In genomic region chr5:66144799-66145390, GRCh38 we compare ENCODE assay signal across 8 cellular contexts. TPM values are rescaled to one million over a fixed set of nuclear protein-coding genes. Genes with fewer than 3 reads are reported as not detected.
A peak's percentile ranks its signal among the peaks of the same experiment; 100 is the strongest.
DNase-seq lines count a peak whose midpoint lies in the region; ATAC-seq, FAIRE-seq and TF ChIP-seq lines count a peak whose summit lies in the region.

No MANE protein-coding gene starts in this region.

- peak overlapping the region; percentile 78; the same call in 1 of the 2 replicates for H2AFZ ChIP-seq in SK-N-SH (ENCODE audit: low read depth)

- peaks cover 35% of the 10 kb centered on the region for H4K20me1 ChIP-seq in SK-N-SH (ENCODE audit: insufficient read depth)

- peaks cover 9% of the 10 kb centered on the region for H3K27me3 Mint-ChIP-seq in nephron progenitor cell (ENCODE audit: low read depth, poor library complexity)

- H3K27ac ChIP-seq in SK-N-SH (ENCODE audit: low read depth in 2 of 2, low read length in 1 of 2) (peak overlapping the region; percentile 96 to 100), esophagus (ENCODE audit: low read depth in 2 of 2, low read length in 1 of 2) (peak overlapping the region; percentile 99 to 100)

- H3K9me3 ChIP-seq in SK-N-SH (no peaks in the 10 kb centered on the region), esophagus (ENCODE audit: control insufficient read depth in 2 of 2, insufficient read depth in 1 of 2, low read depth in 1 of 2, low read length in 1 of 2) (no peaks in the 10 kb centered on the region)

- 3% methylated on average over 21 of the region's 25 CpGs for whole genome bisulfite sequencing in SK-N-SH (ENCODE audit: low lambda C conversion rate)
- WGBS in esophagus, 2 donors, result 0% methylated on average over 25 of the region's 25 CpGs

- DNase-seq in GM12865 (ENCODE audit: low read depth) (no peak), HTR-8/SVneo (ENCODE audit: insufficient read length, low spot score) (peak; percentile 20), SK-N-SH (no peak), nephron progenitor cell (peak; percentile 55), GM10266 (ENCODE audit: extremely low spot score) (no peak), cerebellum (ENCODE audit: low spot score) (no peak)

- H3K4me3 ChIP-seq in GM12865 (ENCODE audit: low read depth, low read length) (peak overlapping the region; percentile 95), SK-N-SH (ENCODE audit: low read depth in 2 of 2, low read length in 1 of 2) (peak overlapping the region; percentile 87 to 94), esophagus (ENCODE audit: low read depth in 1 of 2, low read length in 2 of 2) (peak overlapping the region; percentile 73 to 96)

- H3K36me3 Mint-ChIP-seq in nephron progenitor cell (ENCODE audit: low read depth), result peaks cover 35% of the 10 kb centered on the region

- peaks cover 12% of the 10 kb centered on the region for H3K9me3 Mint-ChIP-seq in nephron progenitor cell

- peaks cover 26% of the 10 kb centered on the region for H3F3A ChIP-seq in SK-N-SH (replicated peaks; ENCODE audit: insufficient read depth)

- peak overlapping the region; percentile 91 for H3K9ac ChIP-seq in SK-N-SH

- peaks cover 55% of the 10 kb centered on the region for H3K79me2 ChIP-seq in SK-N-SH (ENCODE audit: insufficient read depth)

- H3K27me3 ChIP-seq in SK-N-SH (ENCODE audit: insufficient read depth) (no peaks in the 10 kb centered on the region), esophagus (ENCODE audit: control insufficient read depth in 1 of 2, insufficient read depth in 2 of 2, low read length in 2 of 2) (no peaks in the 10 kb centered on the region)

- H3K4me3 Mint-ChIP-seq in nephron progenitor cell, result peak overlapping the region; percentile 95

- CTCF ChIA-PET in SK-N-SH (lab: Yijun Ruan, JAX), result no interaction called here

- no peak for TF ChIP-seq CTCF in GM12865 (IDR thresholded peaks at IDR 0.05; ENCODE audit: insufficient read depth, low read depth, low read length, missing control alignments)
- no peak for TF ChIP-seq CTCF in SK-N-SH (IDR thresholded peaks at IDR 0.05)
- no peak for TF ChIP-seq CTCF in nephron progenitor cell (IDR thresholded peaks at IDR 0.05)
- TF ChIP-seq CTCF in GM10266 (IDR thresholded peaks at IDR 0.05; ENCODE audit: control insufficient read depth, insufficient read depth, low read depth, missing control alignments), result no peak

- peak; percentile 51 for ATAC-seq in GM21526 (IDR thresholded peaks at IDR 0.05; ENCODE audit: low FRiP score, unreplicated experiment)

- no peak for TF ChIP-seq EP300 in SK-N-SH (IDR thresholded peaks at IDR 0.05; ENCODE audit: borderline replicate concordance in 1 of 2, low read depth in 1 of 2, low read length in 1 of 2)

- TF ChIP-seq RAD21 in SK-N-SH (IDR thresholded peaks at IDR 0.05; ENCODE audit: low read length), result no peak

- peak overlapping the region; percentile 88 for H3K4me2 ChIP-seq in SK-N-SH

- peaks cover 8 to 12% of the 10 kb centered on the region in 2 experiments for H3K36me3 ChIP-seq in SK-N-SH (replicated peaks in 1 of 2; ENCODE audit: control insufficient read depth in 1 of 2, insufficient read depth in 2 of 2, low read length in 1 of 2)
- H3K36me3 ChIP-seq in esophagus (ENCODE audit: control insufficient read depth in 2 of 2, insufficient read depth in 2 of 2, low read length in 1 of 2), result no peaks in the 10 kb centered on the region

- no peaks in the 10 kb centered on the region for H3K9me2 ChIP-seq in SK-N-SH

- no peak for FAIRE-seq in HTR-8/SVneo (lab: Jason Lieb, UNC)

- H3K27ac Mint-ChIP-seq in nephron progenitor cell, result peak overlapping the region; percentile 100

- POLR2A ChIA-PET in SK-N-SH (lab: Yijun Ruan, JAX), result interaction anchor here (0.6 to 1.4 kb wide), 5 partner anchors 15 to 580 kb away, joined by 3 to 9 read pairs (median 3); partner anchors contain the start of gene ERBIN

- H3K4me1 Mint-ChIP-seq in nephron progenitor cell, result peaks cover 27% of the 10 kb centered on the region

- H3K4me1 ChIP-seq in SK-N-SH (ENCODE audit: control insufficient read depth in 1 of 2, insufficient read depth in 2 of 2, low read depth in 1 of 2, low read length in 1 of 2), result peaks cover 10 to 14% of the 10 kb centered on the region in 2 experiments; a peak in 3 of 4 replicates
- H3K4me1 ChIP-seq in esophagus (ENCODE audit: control insufficient read depth in 2 of 2, insufficient read depth in 2 of 2, low read length in 1 of 2), result no peaks in the 10 kb centered on the region

TF ChIP-seq in SK-N-SH, 30 proteins besides CTCF, POLR2A, EP300 and RAD21:
- TF ChIP-seq USF2 (IDR thresholded peaks at IDR 0.05; ENCODE audit: borderline replicate concordance, low read depth, low read length), result no peak
- peak; percentile 85 for TF ChIP-seq MXI1 (IDR thresholded peaks at IDR 0.05; ENCODE audit: low read depth, low read length)
- TF ChIP-seq, protein P1, sequence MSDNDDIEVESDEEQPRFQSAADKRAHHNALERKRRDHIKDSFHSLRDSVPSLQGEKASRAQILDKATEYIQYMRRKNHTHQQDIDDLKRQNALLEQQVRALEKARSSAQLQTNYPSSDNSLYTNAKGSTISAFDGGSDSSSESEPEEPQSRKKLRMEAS (IDR thresholded peaks at IDR 0.05; ENCODE audit: low read depth), result peak; percentile 25; the same call in 1 of the 2 replicates
- TF ChIP-seq ELF1 (IDR thresholded peaks at IDR 0.05), result no peak
- 0 out of 2 replicates have a peak, but pooled peaks have one; percentile 1 for TF ChIP-seq POLR2AphosphoS5 (IDR thresholded peaks at IDR 0.05; ENCODE audit: low read depth, low read length)
- 0 out of 2 replicates have a peak, but pooled peaks have one; percentile 22 for TF ChIP-seq SIN3A (IDR thresholded peaks at IDR 0.05; ENCODE audit: borderline replicate concordance, low read depth, low read length)
- peak; percentile 95 for TF ChIP-seq YY1 (IDR thresholded peaks at IDR 0.05; ENCODE audit: low read depth)
- TF ChIP-seq, protein P2, sequence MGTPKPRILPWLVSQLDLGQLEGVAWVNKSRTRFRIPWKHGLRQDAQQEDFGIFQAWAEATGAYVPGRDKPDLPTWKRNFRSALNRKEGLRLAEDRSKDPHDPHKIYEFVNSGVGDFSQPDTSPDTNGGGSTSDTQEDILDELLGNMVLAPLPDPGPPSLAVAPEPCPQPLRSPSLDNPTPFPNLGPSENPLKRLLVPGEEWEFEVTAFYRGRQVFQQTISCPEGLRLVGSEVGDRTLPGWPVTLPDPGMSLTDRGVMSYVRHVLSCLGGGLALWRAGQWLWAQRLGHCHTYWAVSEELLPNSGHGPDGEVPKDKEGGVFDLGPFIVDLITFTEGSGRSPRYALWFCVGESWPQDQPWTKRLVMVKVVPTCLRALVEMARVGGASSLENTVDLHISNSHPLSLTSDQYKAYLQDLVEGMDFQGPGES (IDR thresholded peaks at IDR 0.05; ENCODE audit: low read depth, low read length), result no peak

RNA-seq across cellular contexts. Expression of gene SREK1, which starts 0.8 kb away (rescaled TPM):
- polyA plus RNA-seq in SK-N-SH (2012; rRNA removed), result 17.5 and 23.1 TPM in 2 replicates
- 8.9 and 11.2 TPM in 2 replicates for polyA plus RNA-seq in SK-N-SH (2012; cell fraction: cytosol; rRNA removed)
- polyA plus RNA-seq in SK-N-SH (2012; cell fraction: nucleus; rRNA removed), result 68.4 and 98.6 TPM in 2 replicates
- polyA plus RNA-seq in esophagus, result 10 to 100 TPM; 17.6 to 41.8 TPM
- 182 TPM for total RNA-seq in cerebellum

Comparison
In these comparisons a context has a peak if more than half of its experiments do, and no peak if none do; other contexts are left out.
1. DNase-seq: peak in HTR-8/SVneo (single experiment) and nephron progenitor cell (single experiment); none in GM12865 (single experiment), SK-N-SH (single experiment), GM10266 (single experiment) and cerebellum (single experiment).
2. Peak in every context shown above with its lines, with median percentiles within 50 percentile points of each other: H3K4me3 ChIP-seq.